Comparison of ENCODE assay signal across 12 cellular contexts in genomic region chr2:86021396-86022378, GRCh38.
A peak's percentile ranks its signal among the peaks of the same experiment; 100 is the strongest.
DNase-seq lines count a peak whose midpoint lies in the region; ATAC-seq and TF ChIP-seq lines count a peak whose summit lies in the region.
"Had no signal": no experiment of that assay in that cellular context is flagged by ENCODE, and none has a peak within 500 bp of the region (broad histone marks: within the 10 kb centered on the region; RNA-seq: fewer than 3 reads in every experiment).

No MANE protein-coding gene starts in this region.

- peaks cover 16% of the 10 kb centered on the region for H3K36me3 ChIP-seq in DND-41 (ENCODE audit: insufficient read depth, low read length)
- H3K36me3 ChIP-seq in Panc1 (ENCODE audit: control insufficient read depth, insufficient read depth, low read length) = no peaks in the 10 kb centered on the region

- intact Hi-C loops in Panc1 (cut with micrococcal nuclease; ENCODE audit: unreplicated experiment) = loop anchor here (5.0 kb wide), 1 partner anchor 194 kb away; no protein-coding TSS in a partner anchor

- no TSS peak for BruUV-seq in Panc1 (replicated peaks; lab: Mats Ljungman, UMichigan)

- no peaks in the 10 kb centered on the region for H3K4me1 ChIP-seq in DND-41 (ENCODE audit: insufficient read depth, low read length)
- no peaks in the 10 kb centered on the region for H3K4me1 ChIP-seq in Panc1 (ENCODE audit: control insufficient read depth, insufficient read depth, low read length)

- in situ Hi-C loops in Panc1 (cut with HindIII; ENCODE audit: low pct_unique_long_range_greater_than_20kb, low sequenced_read_pairs) = no loop called here

- H4K20me1 ChIP-seq in DND-41 (ENCODE audit: insufficient read depth, low read length) = no peaks in the 10 kb centered on the region

- H3K27ac ChIP-seq in DND-41 (ENCODE audit: low read length) (0 out of 2 replicates have a peak overlapping the region, but pooled peaks have one; percentile 31), Panc1 (ENCODE audit: low read length) (no peak overlapping the region)

- H3K9ac ChIP-seq in DND-41 (ENCODE audit: low read depth, low read length) = no peak overlapping the region

- H3K27me3 ChIP-seq in DND-41 (ENCODE audit: insufficient read depth, low read length, poor library complexity) = no peaks in the 10 kb centered on the region
- no peaks in the 10 kb centered on the region for H3K27me3 ChIP-seq in Panc1 (ENCODE audit: control insufficient read depth, insufficient read depth, low read length)

- H3K9me3 ChIP-seq in DND-41 (ENCODE audit: insufficient read depth, low read length, severe bottlenecking) (no peaks in the 10 kb centered on the region), Panc1 (ENCODE audit: control insufficient read depth, insufficient read depth, low read depth, low read length) (no peaks in the 10 kb centered on the region)

- POLR2A ChIA-PET in Panc1 (lab: Charles Lee) = no interaction called here

- H3K79me2 ChIP-seq in DND-41 (ENCODE audit: insufficient read depth, low read length) = no peaks in the 10 kb centered on the region

- no peak for DNase-seq in DND-41
- DNase-seq in Panc1 (ENCODE audit: low read depth, low spot score) = no peak
- DNase-seq in fibroblast of pulmonary artery (ENCODE audit: low read depth) = no peak
- no peak for DNase-seq in retinal pigment epithelial cell (ENCODE audit: low read depth)
- no peak for DNase-seq in stimulated activated naive CD4-positive, alpha-beta T cell treated with Interleukin-2 at 50 U/mL for 16 hours (lab: John Stamatoyannopoulos, UW)
- DNase-seq in T-helper 2 cell = no peak
- DNase-seq in stimulated activated CD4-positive, alpha-beta T cell treated with anti-CD3 and anti-CD28 coated beads, Interleukin-1b, Interleukin-23, amount 100 ng/mL, for 48 hours = no peak
- DNase-seq: activated CD4-positive, alpha-beta T cell treated with anti-CD3 and anti-CD28 coated beads for 48 hours; CD4-positive, alpha-beta memory T cell; cerebellar nuclear complex; NCI-H2171 had no signal

- peak; percentile 22; the same call in 1 of the 3 replicates for ATAC-seq in DND-41 (ENCODE audit: insufficient read depth, low read depth)
- peak; percentile 62 for ATAC-seq in Panc1
- ATAC-seq in HG02870 (IDR thresholded peaks at IDR 0.05; ENCODE audit: unreplicated experiment) = no peak

- TF ChIP-seq CTCF in DND-41 (IDR thresholded peaks at IDR 0.05; ENCODE audit: borderline replicate concordance, extremely low read depth, low read length, poor library complexity, severe bottlenecking) (no peak), Panc1 (IDR thresholded peaks at IDR 0.05) (no peak), fibroblast of pulmonary artery (IDR thresholded peaks at IDR 0.05; ENCODE audit: low read length, missing control alignments) (peak; percentile 15), retinal pigment epithelial cell (conservative IDR thresholded peaks at IDR 0.05; ENCODE audit: low read depth, low read length) (peak; percentile 30)

- no peak overlapping the region for H3K4me2 ChIP-seq in DND-41 (ENCODE audit: insufficient read depth, low read length)

- CTCF ChIA-PET in Panc1 (lab: Charles Lee) = interaction anchor here (2.1 kb wide), 1 partner anchor 194 kb away, joined by 6 read pairs; no protein-coding TSS in a partner anchor

- no peak overlapping the region for H2AFZ ChIP-seq in DND-41 (ENCODE audit: low read depth, low read length)

- no peak overlapping the region for H3K4me3 ChIP-seq in DND-41 (ENCODE audit: low read depth in 1 of 2, low read length in 2 of 2)
- H3K4me3 ChIP-seq in Panc1 (ENCODE audit: low read depth in 2 of 2, low read length in 2 of 2) = no peak overlapping the region
- H3K4me3 ChIP-seq in fibroblast of pulmonary artery (replicated peaks; ENCODE audit: low read depth, low read length) = no peak overlapping the region
- no peak overlapping the region for H3K4me3 ChIP-seq in retinal pigment epithelial cell (ENCODE audit: low read length)

Comparison
In these comparisons a context has a peak if more than half of its experiments do, and no peak if none do; other contexts are left out.
1. CTCF ChIP-seq: peak in fibroblast of pulmonary artery (single experiment) and retinal pigment epithelial cell (single experiment); none in DND-41 (single experiment) and Panc1 (single experiment).